In genomic region chr4:2331519-2332200, GRCh38 we compare ENCODE assay signal across 25 cellular contexts.
"Had no signal": no experiment of that assay in that cellular context is flagged by ENCODE, and none has a peak within 500 bp of the region (broad histone marks: within the 10 kb centered on the region; RNA-seq: fewer than 3 reads in every experiment).

No MANE protein-coding gene starts in this region.

- H3K27me3 ChIP-seq: brain microvascular endothelial cell, cardiac muscle cell had no signal

- H3K4me3 ChIP-seq: cardiac muscle cell, SK-N-MC had no signal

- H3K36me3 ChIP-seq: brain microvascular endothelial cell, cardiac muscle cell had no signal

- ATAC-seq: activated T-cell treated with anti-CD3 and anti-CD28 coated beads, Interleukin-2, amount 50 U/mL, for 72 hours; Right ventricle myocardium inferior; T-cell had no signal

- DNase-seq: activated CD4-positive, alpha-beta memory T cell treated with anti-CD3 and anti-CD28 coated beads for 36 hours; activated CD4-positive, alpha-beta T cell treated with anti-CD3 and anti-CD28 coated beads, Interleukin-2, amount 10 ng/mL, durations not matched to agents 7 days and 5 days; activated CD4-positive, CD25-positive, alpha-beta regulatory T cell; activated CD8-positive, alpha-beta memory T cell treated with anti-CD3 and anti-CD28 coated beads, Interleukin-2, amount 50 U/mL, for 4 hours; activated gamma-delta T cell treated with Interleukin-2 at 50 U/mL for 16 hours; activated naive CD4-positive, alpha-beta T cell treated with anti-CD3 and anti-CD28 coated beads, Interleukin-2, amount 10 ng/mL, durations not matched to agents 7 days and 5 days; activated naive CD8-positive, alpha-beta T cell treated with anti-CD3 and anti-CD28 coated beads for 36 hours; activated T-cell treated with anti-CD3 and anti-CD28 coated beads, Interleukin-2, amount 50 U/mL, for 72 hours; brain microvascular endothelial cell; Kasumi-1; KBM-7; NCI-H1105 treated with DMSO at 0.1 percent for 48 hours; NCI-H1436 treated with DMSO at 0.1 percent for 48 hours; NCI-H187; NCI-H2081; NCI-H2171; NCI-H226; NCI-H526; NCI-H774; T-cell; T-helper 2 cell had no signal

- H3K27ac ChIP-seq: brain microvascular endothelial cell, cardiac muscle cell, SK-N-MC, VCaP had no signal
